ENCODE assay signal across 8 cellular contexts in the genomic region with DNA sequence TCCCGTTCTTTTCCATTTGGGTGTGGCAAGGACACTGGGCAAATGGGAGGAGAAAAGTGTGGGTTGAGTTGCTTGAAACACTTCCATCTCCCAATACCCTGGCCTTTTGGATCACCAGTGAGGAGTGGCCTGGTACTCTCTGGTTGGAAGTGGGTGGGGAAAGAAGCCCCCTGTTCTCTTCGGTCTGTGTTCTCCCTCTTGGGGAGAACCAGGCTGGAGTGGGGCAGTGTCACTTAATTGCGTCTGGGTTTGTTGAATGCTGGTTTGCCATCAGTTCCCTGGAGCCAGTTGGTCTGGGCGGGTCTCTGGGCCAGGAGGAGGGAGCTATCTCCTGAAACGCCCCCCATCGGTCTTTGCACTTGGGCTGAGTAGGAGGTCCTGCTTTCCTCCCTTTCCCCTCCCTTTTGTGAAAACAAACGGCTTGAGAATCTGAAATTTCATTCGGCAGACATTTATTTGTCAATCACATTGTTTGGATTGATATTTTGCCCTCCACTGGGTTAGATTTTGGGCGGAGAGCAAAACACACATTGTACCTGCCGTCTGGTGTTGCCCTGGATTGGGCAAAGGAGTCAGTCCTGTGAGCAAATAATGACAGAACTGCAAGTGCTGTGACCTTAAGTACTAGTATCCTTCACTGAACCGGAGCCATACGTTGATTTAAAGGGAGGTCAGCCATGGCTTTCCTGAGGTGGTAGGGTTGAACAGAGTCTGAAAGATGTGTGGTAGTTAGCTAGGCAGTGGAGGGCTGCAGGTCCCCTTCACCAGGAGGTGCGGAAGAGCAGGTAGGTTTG. TPM values are rescaled to one million over a fixed set of nuclear protein-coding genes. Genes with fewer than 3 reads are reported as not detected.
DNase-seq lines count a peak whose midpoint lies in the region; ATAC-seq and TF ChIP-seq lines count a peak whose summit lies in the region.

No MANE protein-coding gene starts in this region.

- TF ChIP-seq POLR2A in HCT116 (IDR thresholded peaks at IDR 0.05; ENCODE audit: borderline replicate concordance, extremely low read depth, insufficient read depth, insufficient read length) (no peak), gastroesophageal sphincter (IDR thresholded peaks at IDR 0.05) (no peak)

- peaks cover 66% of the 10 kb centered on the region for H3K79me2 ChIP-seq in HCT116 (ENCODE audit: insufficient read depth, low read length)

- TF ChIP-seq CTCF in HCT116 (IDR thresholded peaks at IDR 0.05 in 2 of 3, conservative IDR thresholded peaks at IDR 0.05 in 1 of 3; ENCODE audit: borderline replicate concordance in 1 of 3, insufficient read depth in 1 of 3, low read depth in 2 of 3, low read length in 2 of 3): no peak
- no peak for TF ChIP-seq CTCF in gastroesophageal sphincter (IDR thresholded peaks at IDR 0.05)

- CTCF ChIA-PET in HCT116 (lab: Charles Lee): interaction anchor here (0.9 kb wide), 1 partner anchor 8 kb away, joined by 3 read pairs; no protein-coding TSS in a partner anchor

- H3K4me2 ChIP-seq in HCT116 (ENCODE audit: low read length): peak overlapping the region; percentile 87

- H3K27me3 ChIP-seq in HCT116 (ENCODE audit: insufficient read depth, low read length) (no peaks in the 10 kb centered on the region), gastroesophageal sphincter (no peaks in the 10 kb centered on the region)

- H3K9ac ChIP-seq in HCT116 (ENCODE audit: low read length): peak overlapping the region; percentile 92
- peak overlapping the region; percentile 87 for H3K9ac ChIP-seq in SK-N-MC (ENCODE audit: insufficient read length)

- H3K4me1 ChIP-seq in HCT116 (ENCODE audit: control insufficient read depth in 1 of 2, insufficient read depth in 2 of 2, low read length in 2 of 2): peaks cover 7 to 44% of the 10 kb centered on the region in 2 experiments; a peak in 3 of 4 replicates
- peaks cover 2 to 62% (median 22%) of the 10 kb centered on the region in 3 donors for H3K4me1 ChIP-seq in gastroesophageal sphincter

- H3K4me3 ChIP-seq in HCT116 (replicated peaks in 1 of 2; ENCODE audit: low read depth in 1 of 2, low read length in 2 of 2) (peak overlapping the region; percentile 74 to 92), SK-N-MC (peak overlapping the region; percentile 96), gastroesophageal sphincter (peak overlapping the region; percentile 69 to 88), skin epidermis (peak overlapping the region; percentile 56 to 80 (median 66))

- 64 to 75% methylated on average over 4 of the region's 13 CpGs for WGBS in gastroesophageal sphincter (ENCODE audit: low coverage in 1 of 2), 2 donors

- RAD21 ChIA-PET in HCT116 (lab: Charles Lee; ENCODE audit: low non-redundant PET in 1 of 2, low total read pairs in 2 of 2, uncharacterized antibody in 2 of 2, unreplicated experiment in 2 of 2): no interaction called here

- intact Hi-C loops in HCT116 (cut with micrococcal nuclease): no loop called here

- DNase-seq in HCT116 (ENCODE audit: low read depth, low spot score) (peak; percentile 45), SK-N-MC (ENCODE audit: low read depth, low spot score) (no peak), nucleus accumbens (lab: John Stamatoyannopoulos, UW) (no peak)

- TSS peak; percentile 45 for BruUV-seq in HCT116 (replicated peaks; lab: Mats Ljungman, UMichigan)

- TF ChIP-seq RAD21 in HCT116 (IDR thresholded peaks at IDR 0.05; ENCODE audit: low read depth): no peak

- POLR2A ChIA-PET in HCT116 (lab: Charles Lee): interaction anchor here (0.6 to 2.4 kb wide), 2 partner anchors 8 to 573 kb away, joined by 3 to 8 read pairs; no protein-coding TSS in a partner anchor

- no peak overlapping the region for H2AFZ ChIP-seq in HCT116 (ENCODE audit: low read depth, low read length, poor library complexity, severe bottlenecking)

- H3K9me3 ChIP-seq in HCT116 (ENCODE audit: control insufficient read depth in 1 of 2, insufficient read depth in 1 of 2, low read depth in 1 of 2, low read length in 2 of 2) (no peaks in the 10 kb centered on the region), SK-N-MC (ENCODE audit: low read depth, low read length) (no peaks in the 10 kb centered on the region), gastroesophageal sphincter (no peaks in the 10 kb centered on the region)

- ATAC-seq in HCT116 (peak; percentile 52), gastroesophageal sphincter (no peak), HG02981 (IDR thresholded peaks at IDR 0.05; ENCODE audit: unreplicated experiment) (no peak), HG03159 (IDR thresholded peaks at IDR 0.05; ENCODE audit: unreplicated experiment) (no peak), HG03439 (IDR thresholded peaks at IDR 0.05; ENCODE audit: unreplicated experiment) (no peak)

- H3K9me2 ChIP-seq in HCT116 (ENCODE audit: insufficient read depth): no peaks in the 10 kb centered on the region

- H3K36me3 ChIP-seq in HCT116 (ENCODE audit: control insufficient read depth in 1 of 2, insufficient read depth in 2 of 2, low read length in 2 of 2): no peaks in the 10 kb centered on the region
- H3K36me3 ChIP-seq in SK-N-MC (ENCODE audit: insufficient read depth, low read length): no peaks in the 10 kb centered on the region
- H3K36me3 ChIP-seq in gastroesophageal sphincter: no peaks in the 10 kb centered on the region

- H3K27ac ChIP-seq in HCT116 (ENCODE audit: low read depth, low read length) (peak overlapping the region; percentile 85), SK-N-MC (no peak overlapping the region), gastroesophageal sphincter (peak overlapping the region in 2 of 4 donors; percentile 80 to 87), skin epidermis (peak overlapping the region in 8 of 21 experiments; percentile 5 to 89 (median 76))

- peaks cover 9% of the 10 kb centered on the region; the same call in 1 of the 2 replicates for H4K20me1 ChIP-seq in HCT116 (ENCODE audit: insufficient read depth)

- no peak for TF ChIP-seq EP300 in gastroesophageal sphincter (IDR thresholded peaks at IDR 0.05)

TF ChIP-seq in HCT116, 20 proteins besides CTCF, POLR2A, EP300 and RAD21:
- TF ChIP-seq SP1 (IDR thresholded peaks at IDR 0.05; ENCODE audit: low read depth) (peak; percentile 69), POLR2AphosphoS5 (IDR thresholded peaks at IDR 0.05; ENCODE audit: low read depth, low read length) (0 out of 2 replicates have a peak, but pooled peaks have one; percentile 7), FOSL1 (IDR thresholded peaks at IDR 0.05; ENCODE audit: low read depth) (no peak)
- TF ChIP-seq, protein P1, sequence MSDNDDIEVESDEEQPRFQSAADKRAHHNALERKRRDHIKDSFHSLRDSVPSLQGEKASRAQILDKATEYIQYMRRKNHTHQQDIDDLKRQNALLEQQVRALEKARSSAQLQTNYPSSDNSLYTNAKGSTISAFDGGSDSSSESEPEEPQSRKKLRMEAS (IDR thresholded peaks at IDR 0.05): peak; percentile 25

RNA-seq across cellular contexts. Expression of a gene that starts 1.6 kb away (rescaled TPM):
- total RNA-seq in HCT116 (2021; ENCODE audit: unreplicated experiment): 50.8 TPM
- 48.9 and 49.7 TPM in 2 replicates for polyA plus RNA-seq in HCT116 (2012)
- 10 to 100 TPM in 3 of 4 donors, 1 to 10 TPM in 1; 9.0 to 19.8 (median 16.9) TPM for total RNA-seq in gastroesophageal sphincter

RNA-seq across cellular contexts. Expression of a gene that starts 40.9 kb away (rescaled TPM):
- total RNA-seq in HCT116 (2021; ENCODE audit: unreplicated experiment) (0.15 TPM), gastroesophageal sphincter (under 1 TPM in 3 of 4 donors, not detected in 1; 0.31 to 0.69 (median 0.32) TPM)
- polyA plus RNA-seq in HCT116 (2012): 0.07 and 0.09 TPM in 2 replicates
